In genomic region chr6:43706788-43707187, GRCh38 we compare ENCODE assay signal across 18 cellular contexts. TPM values are rescaled to one million over a fixed set of nuclear protein-coding genes. Genes with fewer than 3 reads are reported as not detected.
DNase-seq lines count a peak whose midpoint lies in the region; ATAC-seq and TF ChIP-seq lines count a peak whose summit lies in the region.
"Had no signal": no experiment of that assay in that cellular context is flagged by ENCODE, and none has a peak within 500 bp of the region (broad histone marks: within the 10 kb centered on the region; RNA-seq: fewer than 3 reads in every experiment).

No MANE protein-coding gene starts in this region.

- no peaks in the 10 kb centered on the region for H3K36me3 Mint-ChIP-seq in activated T-cell treated with anti-CD3 and anti-CD28 coated beads, Interleukin-2, amount 50 U/mL, for 24 hours (ENCODE audit: low read depth)
- no peaks in the 10 kb centered on the region for H3K36me3 Mint-ChIP-seq in activated T-cell treated with anti-CD3 and anti-CD28 coated beads, Interleukin-2, amount 50 U/mL, for 4 hours (ENCODE audit: insufficient read depth)
- no peaks in the 10 kb centered on the region for H3K36me3 Mint-ChIP-seq in T-helper 2 cell treated with Interferon-gamma antibody and Interleukin-4, amounts not matched to agents 5 μg/mL and 100 μg/mL, for 36 hours (ENCODE audit: low read depth)
- H3K36me3 Mint-ChIP-seq: activated naive CD8-positive, alpha-beta T cell had no signal

- TF ChIP-seq CTCF in fibroblast of villous mesenchyme (IDR thresholded peaks at IDR 0.05; ENCODE audit: insufficient read depth, low read depth, low read length): no peak

- peak overlapping the region; percentile 18 for H3K27ac Mint-ChIP-seq in activated T-cell treated with anti-CD3 and anti-CD28 coated beads, Interleukin-2, amount 50 U/mL, for 24 hours
- H3K27ac Mint-ChIP-seq in T-helper 2 cell treated with Interferon-gamma antibody and Interleukin-4, amounts not matched to agents 5 μg/mL and 100 μg/mL, for 36 hours: no peak overlapping the region
- H3K27ac Mint-ChIP-seq: activated naive CD8-positive, alpha-beta T cell; nephron progenitor cell had no signal

- H3K4me3 ChIP-seq in fibroblast of villous mesenchyme (ENCODE audit: low read depth, low read length): no peak overlapping the region
- H3K4me3 ChIP-seq: A549, dorsolateral prefrontal cortex, tibial nerve had no signal

- no peak overlapping the region for H3K4me3 Mint-ChIP-seq in activated T-cell treated with anti-CD3 and anti-CD28 coated beads, Interleukin-2, amount 50 U/mL, for 24 hours
- no peak overlapping the region for H3K4me3 Mint-ChIP-seq in activated T-cell treated with anti-CD3 and anti-CD28 coated beads, Interleukin-2, amount 50 U/mL, for 4 hours
- H3K4me3 Mint-ChIP-seq in T-helper 2 cell treated with Interferon-gamma antibody and Interleukin-4, amounts not matched to agents 5 μg/mL and 100 μg/mL, for 36 hours: no peak overlapping the region
- H3K4me3 Mint-ChIP-seq: activated naive CD8-positive, alpha-beta T cell; nephron progenitor cell had no signal

- no peaks in the 10 kb centered on the region for H3K9me3 Mint-ChIP-seq in activated T-cell treated with anti-CD3 and anti-CD28 coated beads, Interleukin-2, amount 50 U/mL, for 24 hours
- H3K9me3 Mint-ChIP-seq in activated T-cell treated with anti-CD3 and anti-CD28 coated beads, Interleukin-2, amount 50 U/mL, for 4 hours: no peaks in the 10 kb centered on the region
- H3K9me3 Mint-ChIP-seq in T-helper 2 cell treated with Interferon-gamma antibody and Interleukin-4, amounts not matched to agents 5 μg/mL and 100 μg/mL, for 36 hours: no peaks in the 10 kb centered on the region
- H3K9me3 Mint-ChIP-seq: nephron progenitor cell had no signal

- peaks cover 17% of the 10 kb centered on the region for H3K4me1 Mint-ChIP-seq in activated T-cell treated with anti-CD3 and anti-CD28 coated beads, Interleukin-2, amount 50 U/mL, for 24 hours (ENCODE audit: low read depth)
- H3K4me1 Mint-ChIP-seq in activated T-cell treated with anti-CD3 and anti-CD28 coated beads, Interleukin-2, amount 50 U/mL, for 4 hours (ENCODE audit: low read depth): peaks cover 11% of the 10 kb centered on the region
- peaks cover 32% of the 10 kb centered on the region for H3K4me1 Mint-ChIP-seq in T-helper 2 cell treated with Interferon-gamma antibody and Interleukin-4, amounts not matched to agents 5 μg/mL and 100 μg/mL, for 36 hours (ENCODE audit: low read depth)

- peaks cover 40% of the 10 kb centered on the region for H3K27me3 Mint-ChIP-seq in activated T-cell treated with anti-CD3 and anti-CD28 coated beads, Interleukin-2, amount 50 U/mL, for 24 hours
- H3K27me3 Mint-ChIP-seq in activated T-cell treated with anti-CD3 and anti-CD28 coated beads, Interleukin-2, amount 50 U/mL, for 4 hours (ENCODE audit: low read depth): peaks cover 43% of the 10 kb centered on the region
- peaks cover 31% of the 10 kb centered on the region for H3K27me3 Mint-ChIP-seq in T-helper 2 cell treated with Interferon-gamma antibody and Interleukin-4, amounts not matched to agents 5 μg/mL and 100 μg/mL, for 36 hours (ENCODE audit: low read depth)

- no peak for ATAC-seq in activated T-cell treated with anti-CD3 and anti-CD28 coated beads, Interleukin-2, amount 50 U/mL, for 4 hours
- ATAC-seq in stimulated activated naive CD8-positive, alpha-beta T cell treated with anti-CD3 and anti-CD28 coated beads, Interleukin-15, Interleukin-2, amounts not matched to agents 100 U/mL and 50 U/mL, for 24 hours: peak; percentile 16
- ATAC-seq in HG03457 (IDR thresholded peaks at IDR 0.05; ENCODE audit: unreplicated experiment) (no peak), GM21447 (IDR thresholded peaks at IDR 0.05; ENCODE audit: unreplicated experiment) (no peak)
- ATAC-seq: A549 had no signal

- no peak for DNase-seq in activated T-cell treated with anti-CD3 and anti-CD28 coated beads, Interleukin-2, amount 50 U/mL, for 24 hours
- no peak for DNase-seq in activated T-cell treated with anti-CD3 and anti-CD28 coated beads, Interleukin-2, amount 50 U/mL, for 4 hours
- DNase-seq in UCSD-AML1 (lab: John Stamatoyannopoulos, UW; ENCODE audit: unreplicated experiment): peak; percentile 37
- peak; percentile 84 for DNase-seq in fibroblast of villous mesenchyme (ENCODE audit: low read depth)
- no peak for DNase-seq in stimulated activated naive CD8-positive, alpha-beta T cell treated with anti-CD3 and anti-CD28 coated beads, Interleukin-15, Interleukin-2, amounts not matched to agents 100 U/mL and 50 U/mL, for 24 hours
- DNase-seq in T-helper 2 cell treated with Interferon-gamma antibody and Interleukin-4, amounts not matched to agents 5 μg/mL and 100 μg/mL, for 36 hours (ENCODE audit: low spot score): no peak
- DNase-seq: dorsolateral prefrontal cortex, foreskin melanocyte, GOT3, kidney, NCI-H345, nephron progenitor cell, small intestine had no signal

RNA-seq across cellular contexts. Expression of gene MRPS18A, which starts 19.2 kb away (rescaled TPM):
- total RNA-seq in activated T-cell treated with anti-CD3 and anti-CD28 coated beads, Interleukin-2, amount 50 U/mL, for 4 hours: 10 to 100 TPM; 70.0 to 75.1 (median 72.7) TPM
- 26.8 and 34.8 TPM in 2 replicates for total RNA-seq in fibroblast of villous mesenchyme

Comparison
In these comparisons a context has a peak if more than half of its experiments do, and no peak if none do; other contexts are left out.
1. DNase-seq: peak in UCSD-AML1 (single experiment) and fibroblast of villous mesenchyme (single experiment); none in activated T-cell treated with anti-CD3 and anti-CD28 coated beads, Interleukin-2, amount 50 U/mL, for 24 hours (single experiment), activated T-cell treated with anti-CD3 and anti-CD28 coated beads, Interleukin-2, amount 50 U/mL, for 4 hours (single experiment), stimulated activated naive CD8-positive, alpha-beta T cell treated with anti-CD3 and anti-CD28 coated beads, Interleukin-15, Interleukin-2, amounts not matched to agents 100 U/mL and 50 U/mL, for 24 hours (single experiment) and T-helper 2 cell treated with Interferon-gamma antibody and Interleukin-4, amounts not matched to agents 5 μg/mL and 100 μg/mL, for 36 hours (single experiment).